Comparison of ENCODE assay signal across 8 cellular contexts in genomic region chr16:30092373-30093010, GRCh38. TPM values are rescaled to one million over a fixed set of nuclear protein-coding genes. Genes with fewer than 3 reads are reported as not detected.
DNase-seq lines count a peak whose midpoint lies in the region; ATAC-seq and TF ChIP-seq lines count a peak whose summit lies in the region.

No MANE protein-coding gene starts in this region.

- H3K4me2 ChIP-seq in trophoblast cell (ENCODE audit: low read length): peak overlapping the region; percentile 97

- H4K8ac ChIP-seq in trophoblast cell (ENCODE audit: low read depth, low read length): peak overlapping the region; percentile 88

- H4K12ac ChIP-seq in trophoblast cell (ENCODE audit: low read depth, low read length): peak overlapping the region; percentile 82

- H2AK5ac ChIP-seq in trophoblast cell (ENCODE audit: low read length): peak overlapping the region; percentile 81

- H3K4me3 Mint-ChIP-seq in activated naive CD8-positive, alpha-beta T cell treated with anti-CD3 and anti-CD28 coated beads, Interleukin-2, amount 50 U/mL, for 24 hours: peak overlapping the region; percentile 83

- no peak overlapping the region for H3K23ac ChIP-seq in trophoblast cell (ENCODE audit: low read length)

- peaks cover 16% of the 10 kb centered on the region for H3K36me3 Mint-ChIP-seq in activated naive CD8-positive, alpha-beta T cell treated with anti-CD3 and anti-CD28 coated beads, Interleukin-2, amount 50 U/mL, for 24 hours (ENCODE audit: low read depth)

- peak overlapping the region; percentile 72 for H3K18ac ChIP-seq in trophoblast cell (ENCODE audit: low read length)

- peak overlapping the region; percentile 83 for H2AFZ ChIP-seq in trophoblast cell (ENCODE audit: insufficient read depth, low read length, poor library complexity)

- peak overlapping the region; percentile 52 for H2BK5ac ChIP-seq in trophoblast cell (ENCODE audit: low read depth, low read length, poor library complexity)

- intact Hi-C loops in heart left ventricle (cut with DNase I): loop anchor here in 5 of 10 donors (1.0 to 10.0 kb wide), 6 partner anchors 27 to 322 kb away; partner anchors contain the start of genes ZNF771 (in 2 of the 5), ALDOA (in 1 of the 5), CD2BP2 (in 1 of the 5) and TLCD3B (in 1 of the 5)

- TF ChIP-seq CTCF in heart left ventricle (IDR thresholded peaks at IDR 0.05): peak; percentile 44 to 84 (median 64)

- H3K27me3 Mint-ChIP-seq in activated naive CD8-positive, alpha-beta T cell treated with anti-CD3 and anti-CD28 coated beads, Interleukin-2, amount 50 U/mL, for 24 hours: no peaks in the 10 kb centered on the region

- H3K4me3 ChIP-seq in SJCRH30: peak overlapping the region; percentile 57
- H3K4me3 ChIP-seq in heart left ventricle: peak overlapping the region in 11 of 12 donors; percentile 41 to 66 (median 57)
- H3K4me3 ChIP-seq in trophoblast cell (ENCODE audit: low read depth, low read length): peak overlapping the region; percentile 66

- H4K91ac ChIP-seq in trophoblast cell (ENCODE audit: low read depth, low read length): peak overlapping the region; percentile 80

- H3K27ac Mint-ChIP-seq in activated naive CD8-positive, alpha-beta T cell treated with anti-CD3 and anti-CD28 coated beads, Interleukin-2, amount 50 U/mL, for 24 hours: peak overlapping the region; percentile 96

- ATAC-seq in GM21576 (IDR thresholded peaks at IDR 0.05; ENCODE audit: unreplicated experiment) (peak; percentile 36), heart left ventricle (peak; percentile 58 to 82 (median 64))
- peak; percentile 65 for ATAC-seq in activated naive CD8-positive, alpha-beta T cell treated with anti-CD3 and anti-CD28 coated beads, Interleukin-2, amount 50 U/mL, for 24 hours

- DNase-seq in DMS79 treated with DMSO at 0.1 percent for 48 hours (lab: John Stamatoyannopoulos, UW) (peak; percentile 41), SJCRH30 (peak; percentile 71 to 81), heart left ventricle (peak; percentile 84 to 90 (median 87)), trophoblast cell (peak; percentile 54 to 62), NCI-H1048 (lab: John Stamatoyannopoulos, UW) (no peak)
- peak; percentile 84 for DNase-seq in activated naive CD8-positive, alpha-beta T cell treated with anti-CD3 and anti-CD28 coated beads, Interleukin-2, amount 50 U/mL, for 24 hours

- H3K27me3 ChIP-seq in SJCRH30 (no peaks in the 10 kb centered on the region), heart left ventricle (no peaks in the 10 kb centered on the region), trophoblast cell (ENCODE audit: insufficient read depth, low read length) (no peaks in the 10 kb centered on the region)

- H3K4me1 Mint-ChIP-seq in activated naive CD8-positive, alpha-beta T cell treated with anti-CD3 and anti-CD28 coated beads, Interleukin-2, amount 50 U/mL, for 24 hours: peaks cover 53% of the 10 kb centered on the region

- H3K4me1 ChIP-seq in SJCRH30 (no peaks in the 10 kb centered on the region), heart left ventricle (peaks cover 4 to 65% (median 42%) of the 10 kb centered on the region in 12 donors), trophoblast cell (ENCODE audit: control insufficient read depth in 1 of 2, insufficient read depth in 2 of 2, low read length in 2 of 2) (peaks cover 34 to 44% of the 10 kb centered on the region in 2 experiments)

- H3K36me3 ChIP-seq in KOPT-K1 (ENCODE audit: insufficient read depth, low read length): no peaks in the 10 kb centered on the region
- H3K36me3 ChIP-seq in SJCRH30: no peaks in the 10 kb centered on the region
- H3K36me3 ChIP-seq in heart left ventricle: peaks cover 0 to 25% (median 14%) of the 10 kb centered on the region in 9 donors
- H3K36me3 ChIP-seq in trophoblast cell (ENCODE audit: control insufficient read depth in 1 of 2, insufficient read depth in 2 of 2, low read length in 2 of 2): peaks cover 2 to 7% of the 10 kb centered on the region in 2 experiments

- H3K79me2 ChIP-seq in trophoblast cell (ENCODE audit: control insufficient read depth, insufficient read depth, low read length, poor library complexity): peaks cover 12% of the 10 kb centered on the region

- peak overlapping the region; percentile 78 for H3K14ac ChIP-seq in trophoblast cell (ENCODE audit: low read length)

- peak overlapping the region; percentile 28 for H2BK12ac ChIP-seq in trophoblast cell (ENCODE audit: low read length)

- peak overlapping the region; percentile 6 for H3K4ac ChIP-seq in trophoblast cell (ENCODE audit: low read depth, low read length)

- TF ChIP-seq POLR2A in heart left ventricle (IDR thresholded peaks at IDR 0.05): no peak

- peaks cover 33% of the 10 kb centered on the region for H3K79me1 ChIP-seq in trophoblast cell (ENCODE audit: low read length)

- peak overlapping the region; percentile 73 for H3K9ac ChIP-seq in trophoblast cell (ENCODE audit: low read length)

- peak overlapping the region; percentile 68 for H3K27ac ChIP-seq in KOPT-K1 (ENCODE audit: low read depth, low read length, poor library complexity, severe bottlenecking)
- H3K27ac ChIP-seq in SJCRH30: peak overlapping the region; percentile 12; the same call in 1 of the 2 replicates
- peak overlapping the region; percentile 34 to 95 (median 88) for H3K27ac ChIP-seq in heart left ventricle
- peak overlapping the region; percentile 49 for H3K27ac ChIP-seq in trophoblast cell (ENCODE audit: low read depth, low read length)

- H3K9me3 Mint-ChIP-seq in activated naive CD8-positive, alpha-beta T cell treated with anti-CD3 and anti-CD28 coated beads, Interleukin-2, amount 50 U/mL, for 24 hours: peaks cover 8% of the 10 kb centered on the region

- peak overlapping the region; percentile 58 for H2BK120ac ChIP-seq in trophoblast cell (ENCODE audit: insufficient read depth, low read length, poor library complexity)

- 5 to 9% (median 6%) methylated on average over 22 of the region's 22 CpGs for WGBS in heart left ventricle, 4 donors
- no CpG with 5 or more reads among the region's 22 CpGs for WGBS in trophoblast cell (ENCODE audit: extremely low coverage, insufficient coverage, insufficient read length)

- H3K9me3 ChIP-seq in KOPT-K1 (ENCODE audit: insufficient read depth, low read length, poor library complexity, severe bottlenecking): peaks cover 12% of the 10 kb centered on the region
- H3K9me3 ChIP-seq in SJCRH30 (replicated peaks): peaks cover 10% of the 10 kb centered on the region
- H3K9me3 ChIP-seq in heart left ventricle: peaks cover 0 to 11% (median 8%) of the 10 kb centered on the region in 12 donors
- H3K9me3 ChIP-seq in trophoblast cell (ENCODE audit: insufficient read depth, low read depth, low read length): peaks cover 12% of the 10 kb centered on the region

RNA-seq across cellular contexts. Expression of gene TBX6, which starts 0.8 kb away (rescaled TPM):
- total RNA-seq in SJCRH30 (2014; rRNA removed; shearing (Covaris generic)): 0.18 and 0.73 TPM in 2 replicates
- under 1 TPM in 8 of 9 donors, not detected in 1; 0.39 to 0.95 (median 0.72) TPM for total RNA-seq in heart left ventricle
- under 1 TPM; 0.26 to 0.84 TPM for polyA plus RNA-seq in heart left ventricle
- polyA plus RNA-seq in trophoblast cell (2013): 0.74 and 0.90 TPM in 2 replicates

RNA-seq across cellular contexts. Expression of gene YPEL3, which starts 3.5 kb away (rescaled TPM):
- 10.3 and 13.0 TPM in 2 replicates for total RNA-seq in SJCRH30 (2014; rRNA removed; shearing (Covaris generic))
- 100 to 1,000 TPM in 2 of 9 donors, 10 to 100 TPM in 7; 34.8 to 248 (median 49.3) TPM for total RNA-seq in heart left ventricle
- polyA plus RNA-seq in heart left ventricle: 100 to 1,000 TPM in 1 of 2 donors, 10 to 100 TPM in 1; 57.1 to 106 TPM
- 47.2 and 47.3 TPM in 2 replicates for polyA plus RNA-seq in trophoblast cell (2013)

RNA-seq across cellular contexts. Expression of gene PPP4C, which starts 16.7 kb away (rescaled TPM):
- total RNA-seq in SJCRH30 (2014; rRNA removed; shearing (Covaris generic)): 96.7 and 99.4 TPM in 2 replicates
- 10 to 100 TPM; 29.9 to 65.9 (median 41.1) TPM for total RNA-seq in heart left ventricle
- 10 to 100 TPM; 43.5 to 89.0 TPM for polyA plus RNA-seq in heart left ventricle
- polyA plus RNA-seq in trophoblast cell (2013): 118 and 119 TPM in 2 replicates

RNA-seq across cellular contexts. Expression of gene GDPD3, which starts 20.8 kb away (rescaled TPM):
- total RNA-seq in SJCRH30 (2014; rRNA removed; shearing (Covaris generic)): 1.0 and 1.1 TPM in 2 replicates
- total RNA-seq in heart left ventricle: 1 to 10 TPM in 7 of 9 donors, under 1 TPM in 2; 0.36 to 5.3 (median 2.2) TPM
- 1 to 10 TPM; 1.1 to 2.0 TPM for polyA plus RNA-seq in heart left ventricle
- polyA plus RNA-seq in trophoblast cell (2013): 3.2 and 3.5 TPM in 2 replicates

RNA-seq across cellular contexts. Expression of gene ALDOA, which starts 26.9 kb away (rescaled TPM):
- 646 and 744 TPM in 2 replicates for total RNA-seq in SJCRH30 (2014; rRNA removed; shearing (Covaris generic))
- 1,000 to 10,000 TPM; 2,644 to 5,076 (median 3,574) TPM for total RNA-seq in heart left ventricle
- 1,000 to 10,000 TPM; 2,585 to 3,542 TPM for polyA plus RNA-seq in heart left ventricle
- polyA plus RNA-seq in trophoblast cell (2013): 965 and 1,015 TPM in 2 replicates

Comparison
In these comparisons a context has a peak if more than half of its experiments do, and no peak if none do; other contexts are left out.
1. H3K27ac ChIP-seq: peak in every context shown above with its lines; median percentile 88 in heart left ventricle; 68 in KOPT-K1; 49 in trophoblast cell; 12 in SJCRH30.